In genomic region chr7:121178869-121179497, GRCh38 we compare ENCODE assay signal across 13 cellular contexts.
DNase-seq lines count a peak whose midpoint lies in the region; ATAC-seq and TF ChIP-seq lines count a peak whose summit lies in the region.
"Had no signal": no experiment of that assay in that cellular context is flagged by ENCODE, and none has a peak within 500 bp of the region (broad histone marks: within the 10 kb centered on the region; RNA-seq: fewer than 3 reads in every experiment).

No MANE protein-coding gene starts in this region.

- no peak overlapping the region for H2BK12ac ChIP-seq in neuronal stem cell (ENCODE audit: low read length)

- H3K4me3 ChIP-seq in esophagus muscularis mucosa (no peak overlapping the region), neuronal stem cell (ENCODE audit: low read length in 2 of 2) (no peak overlapping the region)

- no peak for TF ChIP-seq POLR2A in esophagus muscularis mucosa (IDR thresholded peaks at IDR 0.05; ENCODE audit: low read depth)

- H4K91ac ChIP-seq in neuronal stem cell (ENCODE audit: low read depth, low read length, poor library complexity) = no peak overlapping the region

- intact Hi-C loops in esophagus muscularis mucosa (cut with DNase I) = no loop called here

- no peak overlapping the region for H2BK15ac ChIP-seq in neuronal stem cell (ENCODE audit: low read length)

- H3K4me1 Mint-ChIP-seq in memory B cell = peaks cover 42% of the 10 kb centered on the region

- H3K36me3 ChIP-seq in esophagus muscularis mucosa (no peaks in the 10 kb centered on the region), neuronal stem cell (replicated peaks in 1 of 2; ENCODE audit: control insufficient read depth in 2 of 2, insufficient read depth in 2 of 2, low read length in 2 of 2) (no peaks in the 10 kb centered on the region)

- no peak overlapping the region for H3K23ac ChIP-seq in neuronal stem cell (ENCODE audit: low read depth, low read length, poor library complexity)

- no peak overlapping the region for H3K4me2 ChIP-seq in neuronal stem cell (ENCODE audit: insufficient read depth, low read length, poor library complexity, severe bottlenecking)

- TF ChIP-seq EP300 in esophagus muscularis mucosa (IDR thresholded peaks at IDR 0.05) = no peak

- no peak overlapping the region for H2AK5ac ChIP-seq in neuronal stem cell (ENCODE audit: low read depth, low read length)

- H4K8ac ChIP-seq in neuronal stem cell (ENCODE audit: low read depth, low read length) = no peak overlapping the region

- WGBS in esophagus muscularis mucosa = 84% methylated on average over 2 of the region's 2 CpGs
- no CpG with 5 or more reads among the region's 2 CpGs for WGBS in neuronal stem cell (ENCODE audit: extremely low coverage in 2 of 2, insufficient read length in 2 of 2, insufficient replicate concordance in 1 of 2), 2 donors

- H3K18ac ChIP-seq in neuronal stem cell (ENCODE audit: low read length) = no peak overlapping the region

- peak overlapping the region; percentile 88 for H3K27ac Mint-ChIP-seq in memory B cell
- H3K27ac Mint-ChIP-seq: activated T-helper 1 cell treated with anti-CD3 and anti-CD28 coated beads, Interleukin-12 subunit alpha, Interleukin-12 subunit beta, Interleukin-2, Interleukin-4 antibody, amounts not matched to agents 30 ng/mL and 10 ng/mL and 1 ng/mL, durations not matched to agents 14 hours and 24 hours and 36 hours; nephron had no signal

- H2AFZ ChIP-seq in neuronal stem cell (ENCODE audit: low read length) = no peak overlapping the region

- H3K14ac ChIP-seq in neuronal stem cell (ENCODE audit: low read length) = no peak overlapping the region

- peak overlapping the region; percentile 64 for H3K4me3 Mint-ChIP-seq in memory B cell
- H3K4me3 Mint-ChIP-seq: activated T-helper 1 cell treated with anti-CD3 and anti-CD28 coated beads, Interleukin-12 subunit alpha, Interleukin-12 subunit beta, Interleukin-2, Interleukin-4 antibody, amounts not matched to agents 30 ng/mL and 10 ng/mL and 1 ng/mL, durations not matched to agents 14 hours and 24 hours and 36 hours; nephron had no signal

- no peak for TF ChIP-seq CTCF in esophagus muscularis mucosa (IDR thresholded peaks at IDR 0.05)

- H3K36me3 Mint-ChIP-seq in memory B cell = peaks cover 28% of the 10 kb centered on the region

- H3K27ac ChIP-seq in esophagus muscularis mucosa (replicated peaks in 1 of 4) = no peak overlapping the region
- H3K27ac ChIP-seq in neuronal stem cell (replicated peaks; ENCODE audit: low read length) = no peak overlapping the region

- H3K9ac ChIP-seq in neuronal stem cell (ENCODE audit: low read depth, low read length, poor library complexity) = no peak overlapping the region

- no peaks in the 10 kb centered on the region for H3K27me3 Mint-ChIP-seq in memory B cell

- H3K9me3 ChIP-seq in esophagus muscularis mucosa (no peaks in the 10 kb centered on the region), neuronal stem cell (replicated peaks in 1 of 2; ENCODE audit: control insufficient read depth in 2 of 2, insufficient read depth in 1 of 2, low read depth in 1 of 2, low read length in 2 of 2) (no peaks in the 10 kb centered on the region)

- H3K27me3 ChIP-seq in esophagus muscularis mucosa (no peaks in the 10 kb centered on the region), neuronal stem cell (ENCODE audit: control insufficient read depth in 3 of 3, insufficient read depth in 3 of 3, low read depth in 1 of 3, low read length in 3 of 3) (no peaks in the 10 kb centered on the region)

- H3K79me1 ChIP-seq in neuronal stem cell (ENCODE audit: low read depth, low read length) = no peaks in the 10 kb centered on the region

- DNase-seq in memory B cell (ENCODE audit: low spot score in 2 of 2) (no peak), esophagus muscularis mucosa (ENCODE audit: extremely low spot score) (no peak), COR-L47 (lab: John Stamatoyannopoulos, UW) (no peak), H4 (ENCODE audit: low spot score) (no peak), neuronal stem cell (ENCODE audit: low spot score) (no peak)
- DNase-seq: Calu3, NCI-H1417, T1000 had no signal

- no peak overlapping the region for H3K4ac ChIP-seq in neuronal stem cell (ENCODE audit: low read length)

- no peak overlapping the region for H2BK5ac ChIP-seq in neuronal stem cell (ENCODE audit: low read length)

- peaks cover 0 to 10% (median 9%) of the 10 kb centered on the region in 4 donors for H3K4me1 ChIP-seq in esophagus muscularis mucosa
- no peaks in the 10 kb centered on the region for H3K4me1 ChIP-seq in neuronal stem cell (ENCODE audit: control insufficient read depth in 2 of 2, insufficient read depth in 1 of 2, low read depth in 1 of 2, low read length in 2 of 2)

- H2BK120ac ChIP-seq in neuronal stem cell (ENCODE audit: low read depth, low read length) = no peak overlapping the region

- H3K9me3 Mint-ChIP-seq in memory B cell = peaks cover 1% of the 10 kb centered on the region
- H3K9me3 Mint-ChIP-seq: activated T-helper 1 cell treated with anti-CD3 and anti-CD28 coated beads, Interleukin-12 subunit alpha, Interleukin-12 subunit beta, Interleukin-2, Interleukin-4 antibody, amounts not matched to agents 30 ng/mL and 10 ng/mL and 1 ng/mL, durations not matched to agents 14 hours and 24 hours and 36 hours had no signal

- peak; percentile 62 for ATAC-seq in GM18907 (IDR thresholded peaks at IDR 0.05; ENCODE audit: unreplicated experiment)
- ATAC-seq in GM21619 (IDR thresholded peaks at IDR 0.05; ENCODE audit: unreplicated experiment) = peak; percentile 45
- peak; percentile 48 for ATAC-seq in HG03196 (IDR thresholded peaks at IDR 0.05; ENCODE audit: unreplicated experiment)
- peak; percentile 38 for ATAC-seq in memory B cell (ENCODE audit: low read depth)
